In the genomic region with DNA sequence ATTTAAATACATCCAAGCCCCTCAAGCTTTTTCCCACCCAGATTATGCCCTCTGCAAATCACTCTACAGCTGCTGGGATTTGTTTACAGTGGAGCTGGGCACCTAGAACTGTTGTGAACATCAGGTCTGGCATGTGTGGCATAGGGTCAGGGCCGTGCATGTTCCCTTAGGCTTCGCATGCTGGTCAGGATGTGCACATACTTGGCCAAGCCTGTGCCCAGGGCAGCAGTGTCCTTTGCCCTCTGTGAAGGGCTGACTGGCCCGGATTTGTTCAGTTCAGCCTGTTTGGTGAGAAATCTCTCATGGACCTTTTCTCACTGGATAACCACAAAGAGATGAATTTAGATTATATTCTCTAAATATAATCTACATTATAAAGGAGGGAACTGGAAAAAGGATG, we compare ENCODE assay signal across 27 cellular contexts.
"Had no signal": no experiment of that assay in that cellular context is flagged by ENCODE, and none has a peak within 500 bp of the region (broad histone marks: within the 10 kb centered on the region; RNA-seq: fewer than 3 reads in every experiment).

No MANE protein-coding gene starts in this region.

- ATAC-seq: effector memory CD8-positive, alpha-beta T cell; esophagus mucosa; gastrocnemius medialis; heart right ventricle; left colon; left lung; left ventricle myocardium superior; lower lobe of right lung; mucosa of descending colon had no signal

- DNase-seq: colonic mucosa; cortex of kidney; effector CD8-positive, alpha-beta T cell; effector memory CD8-positive, alpha-beta T cell; endodermal cell; erythroblast; esophagus squamous epithelium; foreskin fibroblast; foreskin melanocyte; gastrocnemius medialis; glutamatergic neuron; head of caudate nucleus; heart right ventricle; hippocampal formation; kidney glomerular epithelial cell; left colon; left ventricle myocardium superior; lower lobe of right lung; mesenchymal stem cell; mucosa of descending colon; naive B cell had no signal

- H3K36me3 ChIP-seq: colonic mucosa, esophagus squamous epithelium, gastrocnemius medialis, heart right ventricle, left lung, lower lobe of right lung had no signal

- H3K27ac ChIP-seq: colonic mucosa, epithelial cell of prostate, esophagus squamous epithelium, gastrocnemius medialis, heart right ventricle, left lung, lower lobe of right lung had no signal

- H3K27me3 ChIP-seq: colonic mucosa, esophagus squamous epithelium, gastrocnemius medialis, left lung had no signal

- H3K9me3 ChIP-seq: colonic mucosa, esophagus squamous epithelium, gastrocnemius medialis, left lung, lower lobe of right lung had no signal

- FAIRE-seq: endometrium, islet of Langerhans, keratinocyte had no signal

- H3K4me1 ChIP-seq: colonic mucosa, esophagus squamous epithelium, gastrocnemius medialis, heart right ventricle, left lung, lower lobe of right lung had no signal

- H3K4me3 ChIP-seq: colonic mucosa, esophagus squamous epithelium, gastrocnemius medialis, heart right ventricle, left lung, lower lobe of right lung, mucosa of descending colon had no signal
